Comparison of ENCODE assay signal across 8 cellular contexts in the genomic region with DNA sequence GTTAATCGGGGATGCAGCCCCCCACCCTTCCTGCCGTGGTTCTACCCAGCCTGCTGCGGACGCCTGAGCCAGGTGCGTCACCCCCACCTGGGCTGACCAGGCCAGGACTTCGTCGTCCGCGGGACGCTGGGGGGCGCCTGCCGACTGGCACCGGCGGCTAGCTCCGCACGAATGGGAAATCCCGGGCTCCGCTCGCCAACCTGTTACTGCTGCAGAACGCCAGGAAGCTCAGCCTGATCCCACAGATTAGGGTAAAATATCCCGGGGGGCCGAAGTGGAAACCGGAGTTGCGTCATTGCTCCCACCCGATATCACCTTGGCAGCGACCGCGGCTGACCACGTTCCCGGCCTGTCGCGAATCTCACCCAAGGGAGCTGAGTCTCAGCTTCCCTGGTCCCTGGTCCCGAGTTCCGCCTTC. TPM values are rescaled to one million over a fixed set of nuclear protein-coding genes. Genes with fewer than 3 reads are reported as not detected.
A peak's percentile ranks its signal among the peaks of the same experiment; 100 is the strongest.
DNase-seq lines count a peak whose midpoint lies in the region; ATAC-seq, FAIRE-seq and TF ChIP-seq lines count a peak whose summit lies in the region.

No MANE protein-coding gene starts in this region.

- no peaks in the 10 kb centered on the region for H3K9me3 ChIP-seq in GM12878 (replicated peaks; ENCODE audit: control insufficient read depth, insufficient read depth, low read length)
- H3K9me3 ChIP-seq in keratinocyte (ENCODE audit: control insufficient read depth, low read depth, low read length): no peaks in the 10 kb centered on the region

- H4K20me1 ChIP-seq in GM12878 (ENCODE audit: control insufficient read depth, insufficient read depth) (no peaks in the 10 kb centered on the region), keratinocyte (ENCODE audit: control insufficient read depth, extremely low read depth, insufficient read depth, low read length) (peaks cover 20% of the 10 kb centered on the region)

- H3K27ac ChIP-seq in GM12878 (ENCODE audit: control insufficient read depth, insufficient read depth): no peak overlapping the region
- peak overlapping the region; percentile 77 for H3K27ac ChIP-seq in keratinocyte (ENCODE audit: control insufficient read depth, insufficient read depth, low read length)

- ATAC-seq in GM21528 (IDR thresholded peaks at IDR 0.05; ENCODE audit: low FRiP score, unreplicated experiment) (peak; percentile 10), GM12878 (peak; percentile 27)
- ATAC-seq in stimulated activated naive CD8-positive, alpha-beta T cell treated with anti-CD3 and anti-CD28 coated beads, Interleukin-15, Interleukin-2, amounts not matched to agents 100 U/mL and 50 U/mL, for 24 hours: peak; percentile 19

- in situ Hi-C loops in GM12878 (cut with MboI): no loop called here

- TF ChIP-seq POLR2A in NB4 (IDR thresholded peaks at IDR 0.05; ENCODE audit: extremely low read depth, insufficient read length): no peak
- no peak for TF ChIP-seq POLR2A in GM12878 (IDR thresholded peaks at IDR 0.05; ENCODE audit: low read depth, low read length)

- POLR2A ChIA-PET in GM12878 (lab: Charles Lee): interaction anchor here (0.5 to 1.6 kb wide), 6 partner anchors 11 to 1242 kb away, joined by 3 to 8 read pairs (median 6); no protein-coding TSS in a partner anchor

- H2AFZ ChIP-seq in GM12878 (ENCODE audit: control insufficient read depth, low read depth, low read length): peak overlapping the region; percentile 57
- peak overlapping the region; percentile 98 for H2AFZ ChIP-seq in keratinocyte (ENCODE audit: control insufficient read depth, low read length)

- H3K36me3 ChIP-seq in GM12878 (ENCODE audit: control insufficient read depth in 2 of 2, insufficient read depth in 2 of 2, low read length in 1 of 2): no peaks in the 10 kb centered on the region
- peaks cover 0 to 13% of the 10 kb centered on the region in 2 experiments for H3K36me3 ChIP-seq in keratinocyte (ENCODE audit: control insufficient read depth in 2 of 2, extremely low read depth in 1 of 2, insufficient read depth in 2 of 2, low read length in 2 of 2)

- FAIRE-seq in GM12878 (lab: Jason Lieb, UNC) (no peak), keratinocyte (lab: Jason Lieb, UNC) (no peak)

- H3K9ac ChIP-seq in GM12878 (ENCODE audit: control insufficient read depth, insufficient read depth, low read length): no peak overlapping the region
- peak overlapping the region; percentile 74 for H3K9ac ChIP-seq in keratinocyte (ENCODE audit: control insufficient read depth, extremely low read depth, insufficient read depth, low read length)

- SMC1A ChIA-PET in GM12878 (lab: Charles Lee; ENCODE audit: uncharacterized antibody, unreplicated experiment): interaction anchor here (0.6 to 3.5 kb wide), 8 partner anchors 8 to 162 kb away, joined by 3 to 15 read pairs (median 4); no protein-coding TSS in a partner anchor

- intact Hi-C loops in GM12878 (cut with micrococcal nuclease; ENCODE audit: unreplicated experiment): no loop called here

- BruUV-seq in GM12878 (replicated peaks; lab: Mats Ljungman, UMichigan): no TSS peak

- H3K79me2 ChIP-seq in GM12878 (ENCODE audit: control insufficient read depth, insufficient read depth, low read length) (no peaks in the 10 kb centered on the region), keratinocyte (ENCODE audit: control insufficient read depth, insufficient read depth, low read length) (peaks cover 38% of the 10 kb centered on the region)

- dilution Hi-C loops in keratinocyte (cut with MboI; ENCODE audit: extremely low pct_ligation_motif_present, low sequenced_read_pairs): no loop called here

- RAD21 ChIA-PET in GM12878 (lab: Charles Lee; ENCODE audit: unreplicated experiment): interaction anchor here (0.8 to 2.0 kb wide), 15 partner anchors 9 to 294 kb away, joined by 3 to 10 read pairs (median 4); no protein-coding TSS in a partner anchor

- TF ChIP-seq RAD21 in GM12878 (IDR thresholded peaks at IDR 0.05; ENCODE audit: insufficient read depth, low read depth, low read length): no peak; the same call in 1 of the 2 replicates

- H3K4me1 ChIP-seq in GM12878 (ENCODE audit: control insufficient read depth, insufficient read depth, low read length): peaks cover 26% of the 10 kb centered on the region
- H3K4me1 ChIP-seq in keratinocyte (ENCODE audit: control insufficient read depth, extremely low read depth, insufficient read depth, low read length): peaks cover 51% of the 10 kb centered on the region

- no peak for TF ChIP-seq EP300 in GM12878 (IDR thresholded peaks at IDR 0.05; ENCODE audit: borderline replicate concordance in 1 of 2, control insufficient read depth in 1 of 2, low read depth in 2 of 2, low read length in 2 of 2)

- H3K4me2 ChIP-seq in GM12878 (ENCODE audit: control insufficient read depth, insufficient read depth) (peak overlapping the region; percentile 95), keratinocyte (ENCODE audit: control insufficient read depth, extremely low read depth, insufficient read depth, low read depth, low read length) (peak overlapping the region; percentile 99)

- DNase-seq in GM03348 (ENCODE audit: low spot score) (peak; percentile 40), NB4 (ENCODE audit: low read depth) (no peak), GM12878 (ENCODE audit: low read depth, low spot score) (no peak), keratinocyte (ENCODE audit: low read depth, low spot score) (no peak), NCI-H2227 (lab: John Stamatoyannopoulos, UW; ENCODE audit: unreplicated experiment) (no peak)
- peak; percentile 56 for DNase-seq in stimulated activated naive CD8-positive, alpha-beta T cell treated with anti-CD3 and anti-CD28 coated beads, Interleukin-15, Interleukin-2, amounts not matched to agents 100 U/mL and 50 U/mL, for 24 hours
- no peak for DNase-seq in central memory CD4-positive, alpha-beta T cell

- H3K4me3 ChIP-seq in NB4 (ENCODE audit: low read depth, low read length): peak overlapping the region; percentile 48
- peak overlapping the region; percentile 46; the same call in 1 of the 2 replicates for H3K4me3 ChIP-seq in GM12878
- H3K4me3 ChIP-seq in keratinocyte (ENCODE audit: control insufficient read depth in 2 of 3, extremely low read depth in 1 of 3, insufficient read depth in 2 of 3, low read depth in 1 of 3, low read length in 3 of 3): peak overlapping the region; percentile 65 to 87 (median 74)

- H3K27me3 ChIP-seq in GM12878 (replicated peaks in 1 of 2; ENCODE audit: control insufficient read depth in 2 of 2, insufficient read depth in 2 of 2, low read length in 1 of 2): peaks cover 4 to 5% of the 10 kb centered on the region in 2 experiments; a peak in 1 of 4 replicates
- no peaks in the 10 kb centered on the region for H3K27me3 ChIP-seq in keratinocyte (ENCODE audit: control insufficient read depth, extremely low read depth, insufficient read depth, low read length)

- peaks cover 9% of the 10 kb centered on the region for H3K9me1 ChIP-seq in keratinocyte (ENCODE audit: control insufficient read depth, extremely low read depth, insufficient read depth, low read length)

- CTCF ChIA-PET in GM12878 (lab: Yijun Ruan, JAX): interaction anchor here (0.8 to 2.8 kb wide), 21 partner anchors 8 to 259 kb away, joined by 3 to 15 read pairs (median 3); a partner anchor contains a TSS

- WGBS in GM12878 (ENCODE audit: insufficient coverage, insufficient replicate concordance, low lambda C conversion rate, missing lambda C conversion rate): 10% methylated on average over 34 of the region's 34 CpGs

- no peak for TF ChIP-seq CTCF in NB4 (IDR thresholded peaks at IDR 0.05; ENCODE audit: low read depth, low read length)
- TF ChIP-seq CTCF in GM12878 (IDR thresholded peaks at IDR 0.05 in 2 of 3, conservative IDR thresholded peaks at IDR 0.05 in 1 of 3; ENCODE audit: control insufficient read depth in 2 of 3, extremely low read depth in 1 of 3, insufficient read depth in 1 of 3, low read depth in 3 of 3, low read length in 3 of 3): peak in 2 of 3 experiments; percentile 25 to 50; a peak in 3 of 6 replicates
- TF ChIP-seq CTCF in keratinocyte (optimal IDR thresholded peaks at IDR 0.05 in 1 of 3, IDR thresholded peaks at IDR 0.05 in 1 of 3, conservative IDR thresholded peaks at IDR 0.05 in 1 of 3; ENCODE audit: extremely low read depth in 1 of 3, insufficient read depth in 2 of 3, low read length in 3 of 3): peak; percentile 44 to 80 (median 47)

RNA-seq across cellular contexts. Expression of a gene that starts 0.5 kb away (rescaled TPM):
- total RNA-seq in GM12878 (2013; cell fraction: nucleolus; rRNA removed): 5.2 and 6.8 TPM in 2 replicates
- total RNA-seq in GM12878 (2014; rRNA removed) (2.0 and 2.9 TPM in 2 replicates), GM12878 (2014; rRNA removed; fragmentation: Illumina TruSeq; extraction: Trizol) (1.7 TPM in 2 replicates), GM12878 (2021) (3.0 and 3.8 TPM in 2 replicates)
- polyA plus RNA-seq in GM12878 (2011; ENCODE audit: low read depth): 4.1 TPM
- polyA plus RNA-seq in GM12878 (2011; rRNA removed) (3.0 and 7.9 TPM in 2 replicates), GM12878 (2014; fragmentation: Illumina TruSeq; extraction: Trizol) (4.2 and 5.0 TPM in 2 replicates), GM12878 (2014; fragmentation: Nextera tagmentation; extraction: Ambion mirVana) (under 1 TPM; 0.27 to 0.75 TPM), GM12878 (2014; rRNA removed) (2.9 and 3.1 TPM in 2 replicates), GM12878 (2016; fragmentation: Nextera tagmentation; extraction: Ambion mirVana) (1 to 10 TPM; 2.7 to 3.5 TPM), keratinocyte (29.0 to 94.7 TPM (median 43.3 TPM) in 3 replicates)
- 7.6 and 7.7 TPM in 2 replicates for polyA plus RNA-seq in GM12878 (2011; cell fraction: cytosol; rRNA removed)
- polyA plus RNA-seq in GM12878 (2011; cell fraction: nucleus; rRNA removed): 4.9 and 10.2 TPM in 2 replicates
- 5.7 and 6.8 TPM in 2 replicates for polyA plus RNA-seq in GM12878 (2012)
- 10.7 and 17.9 TPM in 2 replicates for polyA minus RNA-seq in GM12878 (2011; rRNA and poly(A)+ RNA removed)
- polyA minus RNA-seq in GM12878 (2011; cell fraction: cytosol; rRNA and poly(A)+ RNA removed): 4.1 TPM in 2 replicates
- 3.5 and 6.7 TPM in 2 replicates for polyA minus RNA-seq in GM12878 (2011; cell fraction: nucleus; rRNA and poly(A)+ RNA removed)
- 10.2 TPM for polyA plus RNA-seq in keratinocyte (2011; ENCODE audit: low read depth)
- 46.2 and 48.7 TPM in 2 replicates for polyA plus RNA-seq in keratinocyte (2011; cell fraction: cytosol; rRNA removed)
- polyA plus RNA-seq in keratinocyte (2011; cell fraction: nucleus; rRNA removed): 69.6 and 86.5 TPM in 2 replicates
- polyA plus RNA-seq in keratinocyte (2012; ENCODE audit: low replicate concordance): 19.7 and 55.7 TPM in 2 replicates
- 39.0 to 158 TPM (median 72.7 TPM) in 3 replicates for polyA minus RNA-seq in keratinocyte
- 38.6 TPM for polyA minus RNA-seq in keratinocyte (2011; cell fraction: cytosol; rRNA and poly(A)+ RNA removed)
- 39.1 and 52.8 TPM in 2 replicates for polyA minus RNA-seq in keratinocyte (2011; cell fraction: nucleus; rRNA and poly(A)+ RNA removed)

RNA-seq across cellular contexts. Expression of a gene that starts 58.1 kb away (rescaled TPM):
- total RNA-seq in GM12878 (2013; cell fraction: nucleolus; rRNA removed): 105 and 120 TPM in 2 replicates
- total RNA-seq in GM12878 (2014; rRNA removed) (106 TPM in 2 replicates), GM12878 (2014; rRNA removed; fragmentation: Illumina TruSeq; extraction: Trizol) (97.4 and 101 TPM in 2 replicates), GM12878 (2021) (90.2 and 93.1 TPM in 2 replicates)
- 102 TPM for polyA plus RNA-seq in GM12878 (2011; ENCODE audit: low read depth)
- polyA plus RNA-seq in GM12878 (2011; rRNA removed) (215 and 280 TPM in 2 replicates), GM12878 (2014; fragmentation: Illumina TruSeq; extraction: Trizol) (142 and 144 TPM in 2 replicates), GM12878 (2014; fragmentation: Nextera tagmentation; extraction: Ambion mirVana) (100 to 1,000 TPM; 190 to 236 TPM), GM12878 (2014; rRNA removed) (114 and 130 TPM in 2 replicates), GM12878 (2016; fragmentation: Nextera tagmentation; extraction: Ambion mirVana) (100 to 1,000 TPM; 177 to 179 TPM), keratinocyte (123 to 134 TPM (median 126 TPM) in 3 replicates)
- 220 and 225 TPM in 2 replicates for polyA plus RNA-seq in GM12878 (2011; cell fraction: cytosol; rRNA removed)
- polyA plus RNA-seq in GM12878 (2011; cell fraction: nucleus; rRNA removed): 244 and 345 TPM in 2 replicates
- 77.6 and 88.3 TPM in 2 replicates for polyA plus RNA-seq in GM12878 (2012)
- 226 and 281 TPM in 2 replicates for polyA minus RNA-seq in GM12878 (2011; rRNA and poly(A)+ RNA removed)
- 35.0 and 56.6 TPM in 2 replicates for polyA minus RNA-seq in GM12878 (2011; cell fraction: cytosol; rRNA and poly(A)+ RNA removed)
- 128 and 153 TPM in 2 replicates for polyA minus RNA-seq in GM12878 (2011; cell fraction: nucleus; rRNA and poly(A)+ RNA removed)
- 39.0 TPM for polyA plus RNA-seq in keratinocyte (2011; ENCODE audit: low read depth)
- 86.1 and 122 TPM in 2 replicates for polyA plus RNA-seq in keratinocyte (2011; cell fraction: cytosol; rRNA removed)
- polyA plus RNA-seq in keratinocyte (2011; cell fraction: nucleus; rRNA removed): 53.1 and 56.5 TPM in 2 replicates
- 60.1 and 82.3 TPM in 2 replicates for polyA plus RNA-seq in keratinocyte (2012; ENCODE audit: low replicate concordance)
- polyA minus RNA-seq in keratinocyte: 126 to 160 TPM (median 136 TPM) in 3 replicates
- 49.3 TPM for polyA minus RNA-seq in keratinocyte (2011; cell fraction: cytosol; rRNA and poly(A)+ RNA removed)
- polyA minus RNA-seq in keratinocyte (2011; cell fraction: nucleus; rRNA and poly(A)+ RNA removed): 16.1 and 23.8 TPM in 2 replicates

Comparison
In these comparisons a context has a peak if more than half of its experiments do, and no peak if none do; other contexts are left out.
1. DNase-seq: peak in GM03348 (single experiment) and stimulated activated naive CD8-positive, alpha-beta T cell treated with anti-CD3 and anti-CD28 coated beads, Interleukin-15, Interleukin-2, amounts not matched to agents 100 U/mL and 50 U/mL, for 24 hours (single experiment); none in NB4 (single experiment), GM12878 (single experiment), keratinocyte (single experiment), NCI-H2227 (single experiment) and central memory CD4-positive, alpha-beta T cell (single experiment).
2. Peak in every context shown above with its lines, with median percentiles within 50 percentile points of each other: ATAC-seq and H3K4me3 ChIP-seq.